Comparison of ENCODE assay signal across 24 cellular contexts in the genomic region with DNA sequence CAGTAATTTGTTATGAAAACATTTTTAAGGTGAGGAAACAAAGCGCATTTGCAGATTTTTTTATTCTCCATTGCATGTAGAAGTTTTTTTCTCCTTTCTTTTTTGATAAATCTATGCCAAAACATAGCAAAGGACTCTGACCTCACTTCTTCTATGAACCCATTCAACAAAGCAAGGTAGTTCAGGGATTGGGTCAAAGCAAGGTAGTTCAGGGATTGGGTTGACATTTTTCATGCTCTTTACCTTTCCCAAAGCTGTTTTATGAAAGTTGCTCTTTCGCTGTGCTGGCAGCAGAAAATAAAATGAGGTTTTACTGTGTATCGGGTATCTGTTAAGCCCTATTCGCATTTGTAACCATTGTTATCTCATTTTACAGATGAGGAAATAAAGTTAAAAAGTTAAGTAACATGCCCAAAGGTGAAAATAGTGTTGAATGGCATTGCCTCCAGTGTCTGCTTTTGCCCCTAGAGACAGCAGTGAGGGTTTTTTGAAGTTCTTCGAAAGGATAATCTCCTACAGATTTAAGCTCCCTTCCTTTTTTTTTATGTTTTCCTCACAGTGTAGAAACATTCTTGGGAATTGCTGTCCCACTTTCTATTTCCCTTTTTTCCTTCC.
"Had no signal": no experiment of that assay in that cellular context is flagged by ENCODE, and none has a peak within 500 bp of the region (broad histone marks: within the 10 kb centered on the region; RNA-seq: fewer than 3 reads in every experiment).

No MANE protein-coding gene starts in this region.

- ATAC-seq: activated CD4-positive, alpha-beta T cell treated with anti-CD3 and anti-CD28 coated beads for 36 hours; activated CD8-positive, alpha-beta memory T cell treated with anti-CD3 and anti-CD28 coated beads, Interleukin-2, amount 10 ng/mL, durations not matched to agents 7 days and 5 days; body of pancreas; foreskin keratinocyte; left lung; natural killer cell; sciatic nerve; stimulated activated memory B cell treated with anti-CD40 and anti-IgM and Interleukin-4, amounts not matched to agents 10 μg/mL and 1 μg/mL and 100 μg/mL, for 72 hours had no signal

- H3K9me3 ChIP-seq: body of pancreas, left lung, stomach, suprapubic skin, tibial nerve had no signal

- DNase-seq: activated B cell treated with CpG ODN at 0.5 μM for 24 hours; activated CD4-positive, alpha-beta T cell treated with anti-CD3 and anti-CD28 coated beads for 36 hours; activated CD4-positive, alpha-beta T cell treated with anti-CD3 and anti-CD28 coated beads, Interleukin-2, amount 50 U/mL, for 4 hours; activated CD8-positive, alpha-beta memory T cell treated with anti-CD3 and anti-CD28 coated beads, Interleukin-2, amount 10 ng/mL, durations not matched to agents 7 days and 5 days; activated gamma-delta T cell treated with Interleukin-2 at 50 U/mL for 16 hours; activated T-cell treated with anti-CD3 and anti-CD28 coated beads for 4 hours; anterior cingulate cortex; body of pancreas; erythroblast; foreskin keratinocyte; immature natural killer cell; left lung; midbrain; natural killer cell; small intestine; stomach; T1000 had no signal

- H3K27me3 ChIP-seq: body of pancreas, cardiac muscle cell, foreskin keratinocyte, left lung, stomach, suprapubic skin, tibial nerve had no signal

- H3K9me3 Mint-ChIP-seq: activated B cell treated with CpG ODN at 0.5 μM for 24 hours; activated naive CD4-positive, alpha-beta T cell treated with anti-CD3 and anti-CD28 coated beads, Interleukin-2, amount 50 U/mL, for 24 hours; immature natural killer cell; natural killer cell; stimulated activated memory B cell treated with anti-CD40 and anti-IgM and Interleukin-4, amounts not matched to agents 10 μg/mL and 1 μg/mL and 100 μg/mL, for 72 hours had no signal

- H3K4me3 ChIP-seq: body of pancreas, cardiac muscle cell, left lung, stomach, suprapubic skin, tibial nerve had no signal

- FAIRE-seq: urothelium cell line had no signal

- H3K27me3 Mint-ChIP-seq: activated B cell treated with CpG ODN at 0.5 μM for 24 hours; activated CD4-positive, alpha-beta T cell treated with anti-CD3 and anti-CD28 coated beads for 36 hours; activated CD8-positive, alpha-beta memory T cell treated with anti-CD3 and anti-CD28 coated beads, Interleukin-2, amount 10 ng/mL, durations not matched to agents 7 days and 5 days; activated naive CD4-positive, alpha-beta T cell treated with anti-CD3 and anti-CD28 coated beads, Interleukin-2, amount 50 U/mL, for 24 hours; stimulated activated memory B cell treated with anti-CD40 and anti-IgM and Interleukin-4, amounts not matched to agents 10 μg/mL and 1 μg/mL and 100 μg/mL, for 72 hours had no signal

- H3K4me3 Mint-ChIP-seq: activated B cell treated with CpG ODN at 0.5 μM for 24 hours; activated CD4-positive, alpha-beta T cell treated with anti-CD3 and anti-CD28 coated beads for 36 hours; activated CD8-positive, alpha-beta memory T cell treated with anti-CD3 and anti-CD28 coated beads, Interleukin-2, amount 10 ng/mL, durations not matched to agents 7 days and 5 days; activated naive CD4-positive, alpha-beta T cell treated with anti-CD3 and anti-CD28 coated beads, Interleukin-2, amount 50 U/mL, for 24 hours; immature natural killer cell; natural killer cell; stimulated activated memory B cell treated with anti-CD40 and anti-IgM and Interleukin-4, amounts not matched to agents 10 μg/mL and 1 μg/mL and 100 μg/mL, for 72 hours had no signal

- H3K4me1 ChIP-seq: foreskin keratinocyte, suprapubic skin had no signal

- H3K27ac Mint-ChIP-seq: activated B cell treated with CpG ODN at 0.5 μM for 24 hours; activated CD4-positive, alpha-beta T cell treated with anti-CD3 and anti-CD28 coated beads for 36 hours; activated CD8-positive, alpha-beta memory T cell treated with anti-CD3 and anti-CD28 coated beads, Interleukin-2, amount 10 ng/mL, durations not matched to agents 7 days and 5 days; activated naive CD4-positive, alpha-beta T cell treated with anti-CD3 and anti-CD28 coated beads, Interleukin-2, amount 50 U/mL, for 24 hours; natural killer cell; stimulated activated memory B cell treated with anti-CD40 and anti-IgM and Interleukin-4, amounts not matched to agents 10 μg/mL and 1 μg/mL and 100 μg/mL, for 72 hours had no signal
